Comparison of ENCODE assay signal across 1 cellular context in genomic region chr9:136022731-136023400, GRCh38.
TF ChIP-seq lines count a peak whose summit lies in the region.

No MANE protein-coding gene starts in this region.

TF ChIP-seq in K562, 482 proteins besides CTCF, POLR2A, EP300 and RAD21 (continued from another document):
- no peak for TF ChIP-seq ZBTB12 (CRISPR knock-in tag; IDR thresholded peaks at IDR 0.05)
- TF ChIP-seq ZNF282 (CRISPR knock-in tag; IDR thresholded peaks at IDR 0.05): no peak
- TF ChIP-seq PCBP1 (IDR thresholded peaks at IDR 0.05; ENCODE audit: low read depth, low read length, poor library complexity, severe bottlenecking): no peak
- TF ChIP-seq RFX7 (CRISPR knock-in tag; IDR thresholded peaks at IDR 0.05): no peak
- TF ChIP-seq CHD1 (IDR thresholded peaks at IDR 0.05; ENCODE audit: low read length): no peak
- peak; percentile 86 for TF ChIP-seq ZNF263 (CRISPR knock-in tag; IDR thresholded peaks at IDR 0.05; ENCODE audit: borderline replicate concordance)
